In the genomic region with DNA sequence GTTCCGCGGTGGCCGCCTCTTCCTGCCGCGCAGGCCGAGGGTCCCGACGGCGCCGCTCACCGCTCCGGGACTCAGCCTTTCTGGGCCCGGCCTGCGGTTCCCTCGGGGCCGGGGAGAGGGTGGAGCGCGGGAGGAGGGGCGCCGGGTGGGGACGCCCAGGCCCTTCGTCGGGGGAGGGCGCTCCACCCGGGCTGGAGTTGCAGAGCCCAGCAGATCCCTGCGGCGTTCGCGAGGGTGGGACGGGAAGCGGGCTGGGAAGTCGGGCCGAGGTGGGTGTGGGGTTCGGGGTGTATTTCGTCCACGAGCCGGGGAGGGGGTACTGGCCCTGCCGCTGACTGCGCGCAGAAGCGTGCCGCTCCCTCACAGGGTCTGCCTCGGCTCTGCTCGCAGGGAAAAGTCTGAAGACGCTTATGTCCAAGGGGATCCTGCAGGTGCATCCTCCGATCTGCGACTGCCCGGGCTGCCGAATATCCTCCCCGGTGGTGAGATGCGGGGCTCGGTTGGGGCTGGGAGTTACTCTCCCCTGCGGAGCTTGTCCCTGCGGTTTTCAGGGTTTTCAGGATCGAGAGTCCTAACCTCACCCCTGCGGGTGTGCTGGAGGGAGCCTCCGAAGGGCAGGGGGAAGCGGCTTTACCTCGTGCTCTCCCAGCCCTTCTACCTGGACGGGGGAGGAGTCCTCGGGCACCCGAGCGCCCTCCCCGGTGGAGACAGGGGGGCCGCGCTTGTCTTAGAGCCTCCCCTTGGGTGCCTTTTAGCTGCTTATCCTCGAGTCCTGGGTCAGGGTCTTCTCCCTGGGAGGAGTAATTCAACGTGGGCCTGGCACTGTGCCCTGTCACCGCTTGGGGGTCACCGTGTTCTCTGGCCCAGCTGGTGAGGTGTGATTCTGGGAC, we compare ENCODE assay signal across 10 cellular contexts. TPM values are rescaled to one million over a fixed set of nuclear protein-coding genes. Genes with fewer than 3 reads are reported as not detected.
A peak's percentile ranks its signal among the peaks of the same experiment; 100 is the strongest.
DNase-seq lines count a peak whose midpoint lies in the region; ATAC-seq and TF ChIP-seq lines count a peak whose summit lies in the region.
"Had no signal": no experiment of that assay in that cellular context is flagged by ENCODE, and none has a peak within 500 bp of the region (broad histone marks: within the 10 kb centered on the region; RNA-seq: fewer than 3 reads in every experiment).

No MANE protein-coding gene starts in this region.

- CTCF ChIA-PET in CD8-positive, alpha-beta T cell (lab: Charles Lee), result no interaction called here

- H3K27ac ChIP-seq in CD8-positive, alpha-beta T cell (ENCODE audit: low read depth, low read length), result no peak overlapping the region
- H3K27ac ChIP-seq in effector memory CD4-positive, alpha-beta T cell (ENCODE audit: insufficient read depth, low read length, poor library complexity, severe bottlenecking), result no peak overlapping the region

- POLR2A ChIA-PET in CD8-positive, alpha-beta T cell (lab: Charles Lee), result no interaction called here

- H3K4me1 ChIP-seq in CD8-positive, alpha-beta T cell (ENCODE audit: insufficient read depth, low read length), result peaks cover 27% of the 10 kb centered on the region
- peaks cover 28% of the 10 kb centered on the region for H3K4me1 ChIP-seq in effector memory CD4-positive, alpha-beta T cell (ENCODE audit: control insufficient read depth, insufficient read depth, low read length, poor library complexity, severe bottlenecking)

- no peaks in the 10 kb centered on the region for H3K36me3 Mint-ChIP-seq in CD8-positive, alpha-beta T cell
- H3K36me3 Mint-ChIP-seq in osteocyte (ENCODE audit: unreplicated experiment), result no peaks in the 10 kb centered on the region

- no peaks in the 10 kb centered on the region for H3K36me3 ChIP-seq in CD8-positive, alpha-beta T cell (ENCODE audit: insufficient read depth, low read length)
- no peaks in the 10 kb centered on the region for H3K36me3 ChIP-seq in effector memory CD4-positive, alpha-beta T cell (ENCODE audit: control insufficient read depth, insufficient read depth, low read length)

- H3K27ac Mint-ChIP-seq in CD8-positive, alpha-beta T cell, result no peak overlapping the region
- no peak overlapping the region for H3K27ac Mint-ChIP-seq in osteocyte (ENCODE audit: unreplicated experiment)

- peaks cover 40% of the 10 kb centered on the region for H3K27me3 Mint-ChIP-seq in CD8-positive, alpha-beta T cell (ENCODE audit: low read depth)
- peaks cover 7% of the 10 kb centered on the region for H3K27me3 Mint-ChIP-seq in osteocyte (ENCODE audit: unreplicated experiment)

- no peaks in the 10 kb centered on the region for H3K9me3 Mint-ChIP-seq in CD8-positive, alpha-beta T cell
- no peaks in the 10 kb centered on the region for H3K9me3 Mint-ChIP-seq in osteocyte (ENCODE audit: unreplicated experiment)

- H3K9me3 ChIP-seq in CD8-positive, alpha-beta T cell (ENCODE audit: low read length), result no peaks in the 10 kb centered on the region
- H3K9me3 ChIP-seq in effector memory CD4-positive, alpha-beta T cell (ENCODE audit: control insufficient read depth, low read length), result no peaks in the 10 kb centered on the region

- no peak for ATAC-seq in CD8-positive, alpha-beta T cell

- peak overlapping the region; percentile 69 for H3K4me3 Mint-ChIP-seq in CD8-positive, alpha-beta T cell
- peak overlapping the region; percentile 69 for H3K4me3 Mint-ChIP-seq in osteocyte (ENCODE audit: unreplicated experiment)

- no peak overlapping the region for H3K4me3 ChIP-seq in CD8-positive, alpha-beta T cell (ENCODE audit: low read depth, low read length)
- H3K4me3 ChIP-seq in effector memory CD4-positive, alpha-beta T cell (ENCODE audit: insufficient read depth, low read depth, low read length, poor library complexity, severe bottlenecking), result peak overlapping the region; percentile 8

- peaks cover 14% of the 10 kb centered on the region for H3K4me1 Mint-ChIP-seq in CD8-positive, alpha-beta T cell (ENCODE audit: low read depth)
- H3K4me1 Mint-ChIP-seq in osteocyte (ENCODE audit: unreplicated experiment), result peaks cover 23% of the 10 kb centered on the region

- intact Hi-C loops in CD8-positive, alpha-beta T cell (cut with DNase I, micrococcal nuclease), result no loop called here

- peaks cover 34% of the 10 kb centered on the region for H3K27me3 ChIP-seq in CD8-positive, alpha-beta T cell (ENCODE audit: insufficient read depth, low read length)
- peaks cover 42% of the 10 kb centered on the region for H3K27me3 ChIP-seq in effector memory CD4-positive, alpha-beta T cell (replicated peaks; ENCODE audit: control insufficient read depth, insufficient read depth, low read length, poor library complexity, severe bottlenecking)

- no peak for TF ChIP-seq CTCF in CD8-positive, alpha-beta T cell (IDR thresholded peaks at IDR 0.05)
- TF ChIP-seq CTCF in osteocyte (IDR thresholded peaks at IDR 0.05), result peak; percentile 7

- DNase-seq in CD8-positive, alpha-beta T cell, result no peak
- DNase-seq in Kasumi-1 (lab: John Stamatoyannopoulos, UW) (peak; percentile 36 to 37), osteocyte (ENCODE audit: extremely low spot score, unreplicated experiment) (no peak), activated gamma-delta T cell (lab: John Stamatoyannopoulos, UW) (no peak), NCI-H2107 (lab: John Stamatoyannopoulos, UW) (no peak), GM19240 (ENCODE audit: insufficient read length, low spot score) (no peak)
- no peak for DNase-seq in effector memory CD4-positive, alpha-beta T cell
- no peak for DNase-seq in activated CD4-positive, alpha-beta T cell treated with anti-CD3 and anti-CD28 coated beads for 4 hours
- DNase-seq: stimulated activated CD4-positive, alpha-beta T cell treated with anti-CD3 and anti-CD28 coated beads, Interleukin-4, amount 100 ng/mL, for 4 hours had no signal

RNA-seq across cellular contexts. Expression of a gene that starts 2.1 kb away (rescaled TPM):
- total RNA-seq in CD8-positive, alpha-beta T cell, result not detected
- total RNA-seq in osteocyte, result 16.6 and 19.5 TPM in 2 replicates
- total RNA-seq: T-helper 2 cell treated with Interferon-gamma antibody and Interleukin-4, amounts not matched to agents 100 ng/mL and 5 ng/mL, for 36 hours had no signal

RNA-seq across cellular contexts. Expression of a gene that starts 33.3 kb away (rescaled TPM):
- 10 to 100 TPM; 54.0 to 54.7 TPM for total RNA-seq in CD8-positive, alpha-beta T cell
- total RNA-seq in osteocyte, result 60.5 and 63.3 TPM in 2 replicates

RNA-seq across cellular contexts. Expression of a gene that starts 34.6 kb away (rescaled TPM):
- total RNA-seq in CD8-positive, alpha-beta T cell, result 10 to 100 TPM; 15.2 to 16.1 TPM
- total RNA-seq in osteocyte, result 26.6 and 31.7 TPM in 2 replicates

RNA-seq across cellular contexts. Expression of a gene that starts 40.5 kb away (rescaled TPM):
- total RNA-seq in CD8-positive, alpha-beta T cell, result under 1 TPM; 0.56 to 0.60 TPM
- 0.21 TPM in 2 replicates for total RNA-seq in osteocyte

RNA-seq across cellular contexts. Expression of a gene that starts 56.1 kb away (rescaled TPM):
- total RNA-seq in CD8-positive, alpha-beta T cell, result under 1 TPM in 1 of 2 experiments, not detected in 1; 0.08 TPM
- 0.13 TPM in 1 of 2 replicates, not detected in the other for total RNA-seq in osteocyte
- total RNA-seq: T-helper 2 cell treated with Interferon-gamma antibody and Interleukin-4, amounts not matched to agents 100 ng/mL and 5 ng/mL, for 36 hours had no signal

Comparison
In these comparisons a context has a peak if more than half of its experiments do, and no peak if none do; other contexts are left out.
1. DNase-seq: peak in Kasumi-1 (2 of 2); none in CD8-positive, alpha-beta T cell (0 of 7), effector memory CD4-positive, alpha-beta T cell (0 of 3), osteocyte (single experiment), activated CD4-positive, alpha-beta T cell treated with anti-CD3 and anti-CD28 coated beads for 4 hours (0 of 2), activated gamma-delta T cell (single experiment), NCI-H2107 (single experiment) and GM19240 (single experiment).
2. RNA of a gene that starts 2.1 kb away (total RNA-seq): 16.6 to 19.5 TPM in osteocyte; not detected in CD8-positive, alpha-beta T cell; every median in the first group is over 10 times any median in the second.